Comparison of ENCODE assay signal across 1 cellular context in the genomic region with DNA sequence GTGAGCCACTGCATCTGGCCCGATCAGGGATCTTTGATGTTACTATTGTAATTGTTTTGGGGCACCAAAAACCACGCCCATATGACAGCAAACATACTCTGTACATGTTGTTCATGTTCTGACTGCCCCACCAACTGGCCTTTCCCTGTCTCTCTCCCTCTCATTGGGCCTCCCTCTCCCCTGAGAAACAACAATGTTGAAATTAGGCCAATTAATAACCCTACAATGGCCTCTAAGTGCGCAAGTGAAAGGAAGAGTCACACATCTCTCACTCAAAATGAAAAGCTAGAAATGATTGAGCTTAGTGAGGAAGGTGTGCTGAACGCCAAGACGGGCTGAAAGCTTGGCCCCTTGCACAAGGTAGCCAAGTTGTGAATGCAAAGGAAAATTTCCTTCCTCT.
TF ChIP-seq lines count a peak whose summit lies in the region.

No MANE protein-coding gene starts in this region.

TF ChIP-seq in GM12878, 131 proteins besides CTCF, POLR2A, EP300 and RAD21:
- TF ChIP-seq SUPT20H (IDR thresholded peaks at IDR 0.05; ENCODE audit: borderline replicate concordance, control insufficient read depth, low read depth, low read length) (no peak), SMC3 (IDR thresholded peaks at IDR 0.05; ENCODE audit: borderline replicate concordance, low read length) (no peak), RUNX3 (IDR thresholded peaks at IDR 0.05; ENCODE audit: low read length) (no peak), CHD4 (IDR thresholded peaks at IDR 0.05) (no peak), PRDM15 (CRISPR knock-in tag; IDR thresholded peaks at IDR 0.05) (no peak), BCL11A (IDR thresholded peaks at IDR 0.05; ENCODE audit: low read depth, low read length) (0 out of 2 replicates have a peak, but pooled peaks have one; percentile 9), JUNB (IDR thresholded peaks at IDR 0.05) (peak; percentile 72), SMARCA5 (IDR thresholded peaks at IDR 0.05) (no peak), KAT2A (conservative IDR thresholded peaks at IDR 0.05; ENCODE audit: control insufficient read depth, low read depth, low read length) (no peak), SMAD1 (IDR thresholded peaks at IDR 0.05; ENCODE audit: low read depth, partially characterized antibody) (no peak), NR2C1 (IDR thresholded peaks at IDR 0.05) (no peak)
- TF ChIP-seq, protein P1, sequence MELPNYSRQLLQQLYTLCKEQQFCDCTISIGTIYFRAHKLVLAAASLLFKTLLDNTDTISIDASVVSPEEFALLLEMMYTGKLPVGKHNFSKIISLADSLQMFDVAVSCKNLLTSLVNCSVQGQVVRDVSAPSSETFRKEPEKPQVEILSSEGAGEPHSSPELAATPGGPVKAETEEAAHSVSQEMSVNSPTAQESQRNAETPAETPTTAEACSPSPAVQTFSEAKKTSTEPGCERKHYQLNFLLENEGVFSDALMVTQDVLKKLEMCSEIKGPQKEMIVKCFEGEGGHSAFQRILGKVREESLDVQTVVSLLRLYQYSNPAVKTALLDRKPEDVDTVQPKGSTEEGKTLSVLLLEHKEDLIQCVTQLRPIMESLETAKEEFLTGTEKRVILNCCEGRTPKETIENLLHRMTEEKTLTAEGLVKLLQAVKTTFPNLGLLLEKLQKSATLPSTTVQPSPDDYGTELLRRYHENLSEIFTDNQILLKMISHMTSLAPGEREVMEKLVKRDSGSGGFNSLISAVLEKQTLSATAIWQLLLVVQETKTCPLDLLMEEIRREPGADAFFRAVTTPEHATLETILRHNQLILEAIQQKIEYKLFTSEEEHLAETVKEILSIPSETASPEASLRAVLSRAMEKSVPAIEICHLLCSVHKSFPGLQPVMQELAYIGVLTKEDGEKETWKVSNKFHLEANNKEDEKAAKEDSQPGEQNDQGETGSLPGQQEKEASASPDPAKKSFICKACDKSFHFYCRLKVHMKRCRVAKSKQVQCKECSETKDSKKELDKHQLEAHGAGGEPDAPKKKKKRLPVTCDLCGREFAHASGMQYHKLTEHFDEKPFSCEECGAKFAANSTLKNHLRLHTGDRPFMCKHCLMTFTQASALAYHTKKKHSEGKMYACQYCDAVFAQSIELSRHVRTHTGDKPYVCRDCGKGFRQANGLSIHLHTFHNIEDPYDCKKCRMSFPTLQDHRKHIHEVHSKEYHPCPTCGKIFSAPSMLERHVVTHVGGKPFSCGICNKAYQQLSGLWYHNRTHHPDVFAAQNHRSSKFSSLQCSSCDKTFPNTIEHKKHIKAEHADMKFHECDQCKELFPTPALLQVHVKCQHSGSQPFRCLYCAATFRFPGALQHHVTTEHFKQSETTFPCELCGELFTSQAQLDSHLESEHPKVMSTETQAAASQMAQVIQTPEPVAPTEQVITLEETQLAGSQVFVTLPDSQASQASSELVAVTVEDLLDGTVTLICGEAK (IDR thresholded peaks at IDR 0.05; ENCODE audit: borderline replicate concordance) = no peak
- TF ChIP-seq, protein P2, sequence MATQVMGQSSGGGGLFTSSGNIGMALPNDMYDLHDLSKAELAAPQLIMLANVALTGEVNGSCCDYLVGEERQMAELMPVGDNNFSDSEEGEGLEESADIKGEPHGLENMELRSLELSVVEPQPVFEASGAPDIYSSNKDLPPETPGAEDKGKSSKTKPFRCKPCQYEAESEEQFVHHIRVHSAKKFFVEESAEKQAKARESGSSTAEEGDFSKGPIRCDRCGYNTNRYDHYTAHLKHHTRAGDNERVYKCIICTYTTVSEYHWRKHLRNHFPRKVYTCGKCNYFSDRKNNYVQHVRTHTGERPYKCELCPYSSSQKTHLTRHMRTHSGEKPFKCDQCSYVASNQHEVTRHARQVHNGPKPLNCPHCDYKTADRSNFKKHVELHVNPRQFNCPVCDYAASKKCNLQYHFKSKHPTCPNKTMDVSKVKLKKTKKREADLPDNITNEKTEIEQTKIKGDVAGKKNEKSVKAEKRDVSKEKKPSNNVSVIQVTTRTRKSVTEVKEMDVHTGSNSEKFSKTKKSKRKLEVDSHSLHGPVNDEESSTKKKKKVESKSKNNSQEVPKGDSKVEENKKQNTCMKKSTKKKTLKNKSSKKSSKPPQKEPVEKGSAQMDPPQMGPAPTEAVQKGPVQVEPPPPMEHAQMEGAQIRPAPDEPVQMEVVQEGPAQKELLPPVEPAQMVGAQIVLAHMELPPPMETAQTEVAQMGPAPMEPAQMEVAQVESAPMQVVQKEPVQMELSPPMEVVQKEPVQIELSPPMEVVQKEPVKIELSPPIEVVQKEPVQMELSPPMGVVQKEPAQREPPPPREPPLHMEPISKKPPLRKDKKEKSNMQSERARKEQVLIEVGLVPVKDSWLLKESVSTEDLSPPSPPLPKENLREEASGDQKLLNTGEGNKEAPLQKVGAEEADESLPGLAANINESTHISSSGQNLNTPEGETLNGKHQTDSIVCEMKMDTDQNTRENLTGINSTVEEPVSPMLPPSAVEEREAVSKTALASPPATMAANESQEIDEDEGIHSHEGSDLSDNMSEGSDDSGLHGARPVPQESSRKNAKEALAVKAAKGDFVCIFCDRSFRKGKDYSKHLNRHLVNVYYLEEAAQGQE (IDR thresholded peaks at IDR 0.05; ENCODE audit: low read depth, low read length) = no peak
